In the genomic region with DNA sequence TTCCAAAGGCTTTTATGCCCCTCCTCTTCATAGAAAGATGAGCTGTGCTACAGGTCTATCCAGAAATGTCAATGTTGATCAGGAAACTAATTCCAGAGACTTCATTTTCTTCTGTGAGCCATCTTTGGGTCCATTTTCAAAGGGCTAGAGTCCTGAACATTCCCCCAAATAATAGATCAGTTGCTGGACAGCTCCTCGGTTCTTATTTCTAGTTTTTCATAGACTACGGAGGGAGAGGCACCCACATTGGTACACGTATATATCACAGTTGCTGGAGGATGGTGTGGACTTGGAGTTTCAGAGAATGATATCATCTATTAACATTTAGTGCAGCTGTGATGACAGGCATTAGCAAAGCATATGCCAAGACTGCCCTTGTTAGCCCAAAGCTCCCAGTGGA, we compare ENCODE assay signal across 33 cellular contexts. TPM values are rescaled to one million over a fixed set of nuclear protein-coding genes. Genes with fewer than 3 reads are reported as not detected.
"Had no signal": no experiment of that assay in that cellular context is flagged by ENCODE, and none has a peak within 500 bp of the region (broad histone marks: within the 10 kb centered on the region; RNA-seq: fewer than 3 reads in every experiment).

No MANE protein-coding gene starts in this region.

- H3K9me3 ChIP-seq: colonic mucosa, esophagus squamous epithelium, gastrocnemius medialis, heart right ventricle, left ventricle myocardium inferior, lower lobe of right lung, mucosa of descending colon had no signal

- H3K36me3 ChIP-seq: colonic mucosa, esophagus squamous epithelium, heart right ventricle, left ventricle myocardium inferior, lower lobe of right lung had no signal

- H3K27me3 Mint-ChIP-seq: dendritic cell treated with granulocyte-macrophage colony-stimulating factor and Interleukin-4, amounts not matched to agents 40 ng/mL and 50 ng/mL, for 4 days had no signal

- FAIRE-seq: endometrium, islet of Langerhans, keratinocyte had no signal

- H3K4me3 Mint-ChIP-seq: dendritic cell treated with granulocyte-macrophage colony-stimulating factor and Interleukin-4, amounts not matched to agents 40 ng/mL and 50 ng/mL, for 4 days; effector memory CD8-positive, alpha-beta T cell; endodermal cell; mesothelial cell of epicardium had no signal

- H3K27me3 ChIP-seq: colonic mucosa, esophagus squamous epithelium, gastrocnemius medialis had no signal

- H3K4me1 ChIP-seq: colonic mucosa, esophagus squamous epithelium, left ventricle myocardium inferior, lower lobe of right lung had no signal

- H3K4me1 Mint-ChIP-seq: mesothelial cell of epicardium had no signal

- H3K36me3 Mint-ChIP-seq: mesothelial cell of epicardium had no signal

- H3K27ac ChIP-seq: colonic mucosa, epithelial cell of prostate, esophagus squamous epithelium, heart right ventricle, left ventricle myocardium inferior, lower lobe of right lung had no signal

- H3K27ac Mint-ChIP-seq: dendritic cell treated with granulocyte-macrophage colony-stimulating factor and Interleukin-4, amounts not matched to agents 40 ng/mL and 50 ng/mL, for 4 days; effector memory CD8-positive, alpha-beta T cell; endodermal cell; mesothelial cell of epicardium had no signal

- H3K4me3 ChIP-seq: colonic mucosa, esophagus squamous epithelium, gastrocnemius medialis, heart right ventricle, left ventricle myocardium inferior, lower lobe of right lung, mucosa of descending colon had no signal

- ATAC-seq: effector memory CD8-positive, alpha-beta T cell; esophagus mucosa; gastrocnemius medialis; heart right ventricle; left cardiac atrium; left lobe of liver; lower lobe of right lung; mucosa of descending colon had no signal

- DNase-seq: colonic mucosa; cortex of kidney; effector CD8-positive, alpha-beta T cell; effector memory CD8-positive, alpha-beta T cell; endodermal cell; erythroblast; esophagus squamous epithelium; foreskin fibroblast; foreskin melanocyte; gastrocnemius medialis; glutamatergic neuron; head of caudate nucleus; heart right ventricle; hippocampal formation; left cardiac atrium; left ventricle myocardium inferior; lower lobe of right lung; mesenchymal stem cell; mucosa of descending colon had no signal

RNA-seq across cellular contexts. Expression of a gene that starts 59.1 kb away (rescaled TPM):
- total RNA-seq: dermis microvascular lymphatic vessel endothelial cell, esophagus mucosa, glomerular endothelial cell, kidney epithelial cell, left lobe of liver, left ventricle myocardium inferior, liver, lung microvascular endothelial cell, mesenteric fat pad, mesothelial cell of epicardium had no signal
- polyA plus RNA-seq: heart right ventricle, keratinocyte, liver had no signal
